ENCODE assay signal across 11 cellular contexts in genomic region chr7:28533731-28534531, GRCh38.
DNase-seq lines count a peak whose midpoint lies in the region; ATAC-seq and TF ChIP-seq lines count a peak whose summit lies in the region.
"Had no signal": no experiment of that assay in that cellular context is flagged by ENCODE, and none has a peak within 500 bp of the region (broad histone marks: within the 10 kb centered on the region; RNA-seq: fewer than 3 reads in every experiment).

No MANE protein-coding gene starts in this region.

- H3K36me3 ChIP-seq in gastrocnemius medialis: no peaks in the 10 kb centered on the region

- intact Hi-C loops in left ventricle myocardium superior (cut with micrococcal nuclease) (no loop called here), gastrocnemius medialis (cut with DNase I; ENCODE audit: low total_unique reads) (no loop called here)

- in situ Hi-C loops in gastrocnemius medialis (cut with MboI; ENCODE audit: low sequenced_read_pairs in 4 of 4): no loop called here

- ATAC-seq in GM19035 (IDR thresholded peaks at IDR 0.05; ENCODE audit: unreplicated experiment) (peak; percentile 14), left ventricle myocardium superior (peak; percentile 72), gastrocnemius medialis (peak; percentile 37 to 52), HG02642 (IDR thresholded peaks at IDR 0.05; ENCODE audit: poor library complexity, unreplicated experiment) (no peak)

- no peak overlapping the region for H3K4me3 ChIP-seq in gastrocnemius medialis

- H3K9me3 ChIP-seq in gastrocnemius medialis: no peaks in the 10 kb centered on the region

- DNase-seq in astrocyte of the hippocampus (ENCODE audit: low read depth, low spot score) (peak; percentile 69), left ventricle myocardium superior (peak; percentile 62), gastrocnemius medialis (peak; percentile 14 to 35), SK-N-DZ (ENCODE audit: low spot score) (no peak), NCI-H1105 (lab: John Stamatoyannopoulos, UW) (no peak), NCI-H2196 treated with DMSO at 0.1 percent for 48 hours (lab: John Stamatoyannopoulos, UW; ENCODE audit: unreplicated experiment) (no peak)
- DNase-seq: NCI-H345; stimulated activated CD8-positive, alpha-beta memory T cell treated with anti-CD3 and anti-CD28 coated beads, Interleukin-4, amount 100 ng/mL, for 48 hours had no signal

- H3K27ac ChIP-seq in gastrocnemius medialis: peak overlapping the region in 3 of 4 donors; percentile 2 to 53 (median 50)

- no peak for TF ChIP-seq CTCF in gastrocnemius medialis (IDR thresholded peaks at IDR 0.05 in 4 of 5, conservative IDR thresholded peaks at IDR 0.05 in 1 of 5)

- H3K27me3 ChIP-seq in gastrocnemius medialis: no peaks in the 10 kb centered on the region
- H3K27me3 ChIP-seq: dorsolateral prefrontal cortex had no signal

- peaks cover 9 to 11% of the 10 kb centered on the region in 2 donors for H3K4me1 ChIP-seq in gastrocnemius medialis

- TF ChIP-seq POLR2A in gastrocnemius medialis (IDR thresholded peaks at IDR 0.05): no peak

Comparison
In these comparisons a context has a peak if more than half of its experiments do, and no peak if none do; other contexts are left out.
1. DNase-seq: peak in astrocyte of the hippocampus (single experiment), left ventricle myocardium superior (single experiment) and gastrocnemius medialis (2 of 2); none in SK-N-DZ (single experiment), NCI-H1105 (single experiment) and NCI-H2196 treated with DMSO at 0.1 percent for 48 hours (single experiment).